Comparison of ENCODE assay signal across 27 cellular contexts in the genomic region with DNA sequence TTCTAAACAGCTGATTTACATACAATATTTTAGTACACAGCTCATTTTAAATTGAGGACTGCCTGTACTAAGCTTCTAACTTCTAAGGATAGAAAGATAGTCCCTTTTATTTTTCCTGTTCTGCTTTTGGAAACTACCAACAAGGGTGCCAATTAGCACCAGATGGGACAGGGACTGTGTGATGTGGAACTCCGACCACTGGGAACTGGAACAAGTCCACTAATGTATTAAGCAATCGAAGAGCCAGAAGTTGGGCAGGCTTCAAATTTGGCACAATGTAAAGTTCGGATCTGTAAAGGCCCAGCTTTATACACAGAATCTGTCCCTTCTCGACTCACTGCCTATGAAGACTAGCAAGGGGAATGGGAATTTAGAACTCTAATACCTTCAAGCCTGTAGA.
A peak's percentile ranks its signal among the peaks of the same experiment; 100 is the strongest.
DNase-seq lines count a peak whose midpoint lies in the region; ATAC-seq, FAIRE-seq and TF ChIP-seq lines count a peak whose summit lies in the region.
"Had no signal": no experiment of that assay in that cellular context is flagged by ENCODE, and none has a peak within 500 bp of the region (broad histone marks: within the 10 kb centered on the region; RNA-seq: fewer than 3 reads in every experiment).

No MANE protein-coding gene starts in this region.

- no peak overlapping the region for H2AFZ ChIP-seq in PC-3 (ENCODE audit: low read length)

- H3K9ac ChIP-seq in PC-3 (ENCODE audit: low read length), result no peak overlapping the region
- H3K9ac ChIP-seq: KMS-11 had no signal

- H3K4me2 ChIP-seq in PC-3 (ENCODE audit: low read length), result no peak overlapping the region
- H3K4me2 ChIP-seq: KMS-11 had no signal

- no TSS peak for BruUV-seq in PC-3 (replicated peaks; lab: Mats Ljungman, UMichigan)

- H4K20me1 ChIP-seq in PC-3 (ENCODE audit: low read length), result no peaks in the 10 kb centered on the region

- FAIRE-seq in GM12892 (lab: Jason Lieb, UNC), result no peak
- FAIRE-seq: HTR-8/SVneo, pancreas had no signal

- no peaks in the 10 kb centered on the region for H3K9me3 ChIP-seq in PC-3 (ENCODE audit: low read length)
- H3K9me3 ChIP-seq: breast epithelium, esophagus squamous epithelium, left lung, pancreas, stomach had no signal

- no peaks in the 10 kb centered on the region for H3K9me2 ChIP-seq in PC-3 (replicated peaks; ENCODE audit: low read length)

- peak overlapping the region; percentile 64 for H3K27ac Mint-ChIP-seq in activated T-helper 2 cell treated with anti-CD3 and anti-CD28 coated beads, Interferon-gamma antibody, Interleukin-2, Interleukin-4, amounts not matched to agents 10 μg/mL and 5 μg/mL and 100 μg/mL, durations not matched to agents 14 hours and 24 hours and 36 hours
- H3K27ac Mint-ChIP-seq in stimulated activated memory B cell treated with anti-CD40 and anti-IgM and Interleukin-4, amounts not matched to agents 10 μg/mL and 1 μg/mL and 100 μg/mL, for 72 hours, result peak overlapping the region; percentile 29
- H3K27ac Mint-ChIP-seq: activated CD4-positive, alpha-beta T cell treated with anti-CD3 and anti-CD28 coated beads, Interleukin-2, amount 10 ng/mL, durations not matched to agents 7 days and 5 days; activated naive CD4-positive, alpha-beta T cell treated with anti-CD3 and anti-CD28 coated beads, Interleukin-2, amount 10 ng/mL, durations not matched to agents 7 days and 5 days; endodermal cell; nephron; T-helper 17 cell had no signal

- no peak overlapping the region for H3K4me3 Mint-ChIP-seq in activated T-helper 2 cell treated with anti-CD3 and anti-CD28 coated beads, Interferon-gamma antibody, Interleukin-2, Interleukin-4, amounts not matched to agents 10 μg/mL and 5 μg/mL and 100 μg/mL, durations not matched to agents 14 hours and 24 hours and 36 hours (ENCODE audit: low read depth)
- no peak overlapping the region for H3K4me3 Mint-ChIP-seq in stimulated activated memory B cell treated with anti-CD40 and anti-IgM and Interleukin-4, amounts not matched to agents 10 μg/mL and 1 μg/mL and 100 μg/mL, for 72 hours
- H3K4me3 Mint-ChIP-seq: activated CD4-positive, alpha-beta T cell treated with anti-CD3 and anti-CD28 coated beads, Interleukin-2, amount 10 ng/mL, durations not matched to agents 7 days and 5 days; activated naive CD4-positive, alpha-beta T cell treated with anti-CD3 and anti-CD28 coated beads, Interleukin-2, amount 10 ng/mL, durations not matched to agents 7 days and 5 days; endodermal cell; nephron; T-helper 17 cell had no signal

- H3K36me3 Mint-ChIP-seq in activated T-helper 2 cell treated with anti-CD3 and anti-CD28 coated beads, Interferon-gamma antibody, Interleukin-2, Interleukin-4, amounts not matched to agents 10 μg/mL and 5 μg/mL and 100 μg/mL, durations not matched to agents 14 hours and 24 hours and 36 hours (ENCODE audit: low read depth), result no peaks in the 10 kb centered on the region
- H3K36me3 Mint-ChIP-seq in stimulated activated memory B cell treated with anti-CD40 and anti-IgM and Interleukin-4, amounts not matched to agents 10 μg/mL and 1 μg/mL and 100 μg/mL, for 72 hours, result no peaks in the 10 kb centered on the region
- H3K36me3 Mint-ChIP-seq: activated naive CD4-positive, alpha-beta T cell treated with anti-CD3 and anti-CD28 coated beads, Interleukin-2, amount 10 ng/mL, durations not matched to agents 7 days and 5 days had no signal

- H3K4me3 ChIP-seq in PC-3 (ENCODE audit: low read length), result no peak overlapping the region
- H3K4me3 ChIP-seq: breast epithelium, coronary artery, esophagus squamous epithelium, left lung, pancreas, stomach had no signal

- no peaks in the 10 kb centered on the region for H3K27me3 ChIP-seq in PC-3 (ENCODE audit: low read length)
- H3K27me3 ChIP-seq: breast epithelium, esophagus squamous epithelium, left lung, pancreas, stomach had no signal

- peaks cover 66% of the 10 kb centered on the region for H3K4me1 Mint-ChIP-seq in activated T-helper 2 cell treated with anti-CD3 and anti-CD28 coated beads, Interferon-gamma antibody, Interleukin-2, Interleukin-4, amounts not matched to agents 10 μg/mL and 5 μg/mL and 100 μg/mL, durations not matched to agents 14 hours and 24 hours and 36 hours (ENCODE audit: low read depth)
- peaks cover 48% of the 10 kb centered on the region for H3K4me1 Mint-ChIP-seq in stimulated activated memory B cell treated with anti-CD40 and anti-IgM and Interleukin-4, amounts not matched to agents 10 μg/mL and 1 μg/mL and 100 μg/mL, for 72 hours
- H3K4me1 Mint-ChIP-seq: activated naive CD4-positive, alpha-beta T cell treated with anti-CD3 and anti-CD28 coated beads, Interleukin-2, amount 10 ng/mL, durations not matched to agents 7 days and 5 days; endodermal cell had no signal

- no peak for TF ChIP-seq POLR2A in GM12892 (IDR thresholded peaks at IDR 0.05; ENCODE audit: low read depth, low read length)

- H3K27me3 Mint-ChIP-seq in activated T-helper 2 cell treated with anti-CD3 and anti-CD28 coated beads, Interferon-gamma antibody, Interleukin-2, Interleukin-4, amounts not matched to agents 10 μg/mL and 5 μg/mL and 100 μg/mL, durations not matched to agents 14 hours and 24 hours and 36 hours (ENCODE audit: low read depth), result no peaks in the 10 kb centered on the region
- peaks cover 6% of the 10 kb centered on the region for H3K27me3 Mint-ChIP-seq in stimulated activated memory B cell treated with anti-CD40 and anti-IgM and Interleukin-4, amounts not matched to agents 10 μg/mL and 1 μg/mL and 100 μg/mL, for 72 hours
- H3K27me3 Mint-ChIP-seq: activated CD4-positive, alpha-beta T cell treated with anti-CD3 and anti-CD28 coated beads, Interleukin-2, amount 10 ng/mL, durations not matched to agents 7 days and 5 days; activated naive CD4-positive, alpha-beta T cell treated with anti-CD3 and anti-CD28 coated beads, Interleukin-2, amount 10 ng/mL, durations not matched to agents 7 days and 5 days; T-helper 17 cell had no signal

- H3K36me3 ChIP-seq in PC-3 (ENCODE audit: low read depth, low read length), result no peaks in the 10 kb centered on the region
- H3K36me3 ChIP-seq: breast epithelium, esophagus squamous epithelium, left lung, pancreas, stomach had no signal

- H3K79me2 ChIP-seq in PC-3 (ENCODE audit: low read length), result no peaks in the 10 kb centered on the region

- intact Hi-C loops in activated T-helper 2 cell treated with anti-CD3 and anti-CD28 coated beads, Interferon-gamma antibody, Interleukin-2, Interleukin-4, amounts not matched to agents 10 μg/mL and 5 μg/mL and 100 μg/mL, durations not matched to agents 14 hours and 24 hours and 36 hours (cut with micrococcal nuclease), result loop anchor here (2.0 to 10.0 kb wide), 4 partner anchors 21 to 275 kb away; no protein-coding TSS in a partner anchor
- intact Hi-C loops in left cardiac atrium (cut with DNase I), result no loop called here
- intact Hi-C loops in PC-3 (cut with micrococcal nuclease), result no loop called here

- H3F3A ChIP-seq in PC-3 (ENCODE audit: low read length, unreplicated experiment), result no peaks in the 10 kb centered on the region

- peak; percentile 40 for DNase-seq in EH (ENCODE audit: low read depth)
- no peak for DNase-seq in activated T-helper 2 cell treated with anti-CD3 and anti-CD28 coated beads, Interferon-gamma antibody, Interleukin-2, Interleukin-4, amounts not matched to agents 10 μg/mL and 5 μg/mL and 100 μg/mL, durations not matched to agents 14 hours and 24 hours and 36 hours (ENCODE audit: low spot score)
- no peak for DNase-seq in left cardiac atrium
- no peak for DNase-seq in GM12892 (ENCODE audit: insufficient read length)
- DNase-seq in PC-3, result no peak
- DNase-seq in NAMALWA (ENCODE audit: low spot score), result no peak
- DNase-seq: activated CD4-positive, alpha-beta T cell treated with anti-CD3 and anti-CD28 coated beads, Interleukin-2, amount 10 ng/mL, durations not matched to agents 7 days and 5 days; activated naive CD4-positive, alpha-beta T cell treated with anti-CD3 and anti-CD28 coated beads, Interleukin-2, amount 10 ng/mL, durations not matched to agents 7 days and 5 days; activated T-cell treated with anti-CD3 and anti-CD28 coated beads, Interleukin-2, amount 50 U/mL, for 48 hours; DMS79 treated with DMSO at 0.1 percent for 48 hours; endodermal cell; esophagus squamous epithelium; left lung; NCI-H1694; NCI-H524; pancreas; right cardiac atrium; stomach; T-helper 17 cell; trophoblast cell had no signal

- no peak for TF ChIP-seq CTCF in PC-3 (conservative IDR thresholded peaks at IDR 0.05; ENCODE audit: low read depth, low read length)

- CTCF ChIA-PET in PC-3 (lab: Charles Lee), result no interaction called here

- H3K4me1 ChIP-seq in PC-3 (ENCODE audit: insufficient read depth, low read length), result peaks cover 10% of the 10 kb centered on the region
- H3K4me1 ChIP-seq: breast epithelium, pancreas, stomach had no signal

- no peak overlapping the region for H3K27ac ChIP-seq in PC-3 (ENCODE audit: low read length)
- H3K27ac ChIP-seq: KMS-11, left lung, pancreas, stomach, VCaP had no signal

- POLR2A ChIA-PET in PC-3 (lab: Charles Lee; ENCODE audit: unreplicated experiment), result no interaction called here

- ATAC-seq in left cardiac atrium (peak; percentile 30 to 60), PC-3 (no peak)
- ATAC-seq in stimulated activated memory B cell treated with anti-CD40 and anti-IgM and Interleukin-4, amounts not matched to agents 10 μg/mL and 1 μg/mL and 100 μg/mL, for 72 hours, result no peak
- ATAC-seq: left lung, T-helper 17 cell had no signal

- peaks cover 4% of the 10 kb centered on the region for H3K9me3 Mint-ChIP-seq in activated T-helper 2 cell treated with anti-CD3 and anti-CD28 coated beads, Interferon-gamma antibody, Interleukin-2, Interleukin-4, amounts not matched to agents 10 μg/mL and 5 μg/mL and 100 μg/mL, durations not matched to agents 14 hours and 24 hours and 36 hours
- H3K9me3 Mint-ChIP-seq in stimulated activated memory B cell treated with anti-CD40 and anti-IgM and Interleukin-4, amounts not matched to agents 10 μg/mL and 1 μg/mL and 100 μg/mL, for 72 hours, result no peaks in the 10 kb centered on the region
- H3K9me3 Mint-ChIP-seq: activated CD4-positive, alpha-beta T cell treated with anti-CD3 and anti-CD28 coated beads, Interleukin-2, amount 10 ng/mL, durations not matched to agents 7 days and 5 days; activated naive CD4-positive, alpha-beta T cell treated with anti-CD3 and anti-CD28 coated beads, Interleukin-2, amount 10 ng/mL, durations not matched to agents 7 days and 5 days; endodermal cell; nephron had no signal

Comparison
In these comparisons a context has a peak if more than half of its experiments do, and no peak if none do; other contexts are left out.
1. ATAC-seq: peak in left cardiac atrium (2 of 2); none in stimulated activated memory B cell treated with anti-CD40 and anti-IgM and Interleukin-4, amounts not matched to agents 10 μg/mL and 1 μg/mL and 100 μg/mL, for 72 hours (single experiment) and PC-3 (single experiment).